In the genomic region with DNA sequence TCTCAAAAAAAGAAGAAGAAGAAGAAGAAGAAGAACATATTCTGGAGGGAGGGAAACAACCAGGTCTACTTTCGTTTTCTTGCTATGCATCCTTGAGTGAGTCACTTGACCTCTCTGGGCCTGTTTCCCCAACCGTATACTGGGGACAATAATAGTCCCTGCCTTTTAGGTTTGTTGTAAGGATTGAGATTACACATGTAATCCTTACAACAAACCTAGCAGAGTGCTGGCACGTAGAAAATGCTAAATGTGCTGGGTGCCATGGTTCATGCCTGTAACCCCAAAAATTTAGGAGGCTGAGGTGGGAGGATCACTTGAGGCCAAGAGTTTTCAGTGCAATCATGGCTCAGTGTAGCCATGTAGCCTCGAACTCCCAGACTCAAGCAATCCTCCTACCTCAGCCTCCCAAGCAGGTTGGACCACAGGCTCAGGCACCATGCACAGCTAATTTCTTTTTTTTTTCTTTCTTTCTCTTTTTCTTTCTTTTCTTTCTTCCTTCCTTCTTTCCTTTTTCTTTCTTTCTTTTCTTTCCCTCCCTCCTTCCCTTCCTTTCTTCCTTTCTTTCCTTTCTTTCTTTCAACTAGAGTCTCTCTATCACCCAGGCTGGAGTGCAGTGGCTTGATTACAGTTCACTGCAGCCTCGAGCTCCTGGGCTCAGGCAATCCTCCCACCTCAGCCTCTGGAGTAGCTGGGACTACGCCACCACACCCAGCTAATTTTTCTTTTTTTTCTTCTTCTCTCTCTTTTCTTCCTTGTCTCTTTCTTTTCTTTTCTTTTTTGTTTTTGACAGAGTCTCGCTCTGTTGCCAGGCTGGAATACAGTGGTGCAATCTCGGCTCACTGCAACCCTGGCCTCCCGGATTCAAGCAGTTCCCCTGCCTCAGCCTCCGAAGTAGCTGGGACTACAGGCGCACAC, we compare ENCODE assay signal across 9 cellular contexts. TPM values are rescaled to one million over a fixed set of nuclear protein-coding genes. Genes with fewer than 3 reads are reported as not detected.
DNase-seq lines count a peak whose midpoint lies in the region; ATAC-seq and TF ChIP-seq lines count a peak whose summit lies in the region.
"Had no signal": no experiment of that assay in that cellular context is flagged by ENCODE, and none has a peak within 500 bp of the region (broad histone marks: within the 10 kb centered on the region; RNA-seq: fewer than 3 reads in every experiment).

No MANE protein-coding gene starts in this region.

- peak overlapping the region; percentile 97 for H3K27ac Mint-ChIP-seq in T-helper 2 cell treated with Interferon-gamma antibody and Interleukin-4, amounts not matched to agents 5 μg/mL and 100 μg/mL, for 36 hours

- H3K4me3 ChIP-seq in left ventricle myocardium inferior (no peak overlapping the region), gastroesophageal sphincter (no peak overlapping the region), transverse colon (no peak overlapping the region), testis (no peak overlapping the region)

- H3K9me3 ChIP-seq in left ventricle myocardium inferior (replicated peaks) (no peaks in the 10 kb centered on the region), gastroesophageal sphincter (no peaks in the 10 kb centered on the region), transverse colon (no peaks in the 10 kb centered on the region), testis (no peaks in the 10 kb centered on the region)

- in situ Hi-C loops in transverse colon (cut with MboI; ENCODE audit: low pct_ligation_motif_present in 1 of 4, low pct_unique_long_range_greater_than_20kb in 1 of 4, low sequenced_read_pairs in 3 of 4), result no loop called here

- ATAC-seq in Right ventricle myocardium inferior (no peak), gastroesophageal sphincter (no peak), GM19351 (IDR thresholded peaks at IDR 0.05; ENCODE audit: unreplicated experiment) (no peak)

- intact Hi-C loops in left ventricle myocardium inferior (cut with micrococcal nuclease) (no loop called here), Right ventricle myocardium inferior (cut with DNase I) (loop anchor here (10.0 kb wide), 1 partner anchor 688 kb away; no protein-coding TSS in a partner anchor), transverse colon (cut with DNase I; ENCODE audit: low total_unique reads) (loop anchor here (10.0 kb wide), 2 partner anchors 372 to 1358 kb away; partner anchors contain the start of gene DNAJB1), testis (cut with DNase I; ENCODE audit: low total_unique reads) (no loop called here)

- TF ChIP-seq EP300 in gastroesophageal sphincter (IDR thresholded peaks at IDR 0.05), result no peak
- TF ChIP-seq EP300 in transverse colon (IDR thresholded peaks at IDR 0.05; ENCODE audit: low read depth), result no peak

- DNase-seq in left ventricle myocardium inferior, result no peak
- no peak for DNase-seq in Right ventricle myocardium inferior (ENCODE audit: missing footprints)
- no peak for DNase-seq in T-helper 2 cell treated with Interferon-gamma antibody and Interleukin-4, amounts not matched to agents 5 μg/mL and 100 μg/mL, for 36 hours (ENCODE audit: low spot score)
- DNase-seq in transverse colon, result peak; percentile 35
- DNase-seq in SKM-1 treated with dmso at 0.1 percent for 144 hours (lab: John Stamatoyannopoulos, UW; ENCODE audit: unreplicated experiment), result no peak
- no peak for DNase-seq in testis
- DNase-seq: stimulated activated CD4-positive, alpha-beta T cell treated with anti-CD3 and anti-CD28 coated beads, Interleukin-4, amount 100 ng/mL, for 1 hour had no signal

- peak overlapping the region; percentile 92 for H3K4me3 Mint-ChIP-seq in T-helper 2 cell treated with Interferon-gamma antibody and Interleukin-4, amounts not matched to agents 5 μg/mL and 100 μg/mL, for 36 hours

- TF ChIP-seq POLR2A in gastroesophageal sphincter (IDR thresholded peaks at IDR 0.05) (no peak), transverse colon (IDR thresholded peaks at IDR 0.05) (no peak), testis (IDR thresholded peaks at IDR 0.05) (no peak)

- peaks cover 32% of the 10 kb centered on the region for H3K36me3 Mint-ChIP-seq in T-helper 2 cell treated with Interferon-gamma antibody and Interleukin-4, amounts not matched to agents 5 μg/mL and 100 μg/mL, for 36 hours (ENCODE audit: low read depth)

- H3K4me1 ChIP-seq in left ventricle myocardium inferior (peaks cover 62% of the 10 kb centered on the region), gastroesophageal sphincter (peaks cover 0 to 50% (median 20%) of the 10 kb centered on the region in 3 donors), transverse colon (peaks cover 7 to 39% (median 27%) of the 10 kb centered on the region in 4 donors), testis (peaks cover 14% of the 10 kb centered on the region)

- H3K27me3 ChIP-seq in left ventricle myocardium inferior (ENCODE audit: low read depth) (no peaks in the 10 kb centered on the region), gastroesophageal sphincter (no peaks in the 10 kb centered on the region), transverse colon (no peaks in the 10 kb centered on the region), testis (no peaks in the 10 kb centered on the region)

- H3K27me3 Mint-ChIP-seq in T-helper 2 cell treated with Interferon-gamma antibody and Interleukin-4, amounts not matched to agents 5 μg/mL and 100 μg/mL, for 36 hours (ENCODE audit: low read depth), result peaks cover 6% of the 10 kb centered on the region

- H3K36me3 ChIP-seq in left ventricle myocardium inferior (peaks cover 7% of the 10 kb centered on the region), gastroesophageal sphincter (no peaks in the 10 kb centered on the region), transverse colon (no peaks in the 10 kb centered on the region), testis (ENCODE audit: low read depth, missing control alignments) (no peaks in the 10 kb centered on the region)

- TF ChIP-seq CTCF in left ventricle myocardium inferior (IDR thresholded peaks at IDR 0.05; ENCODE audit: borderline replicate concordance), result no peak
- no peak for TF ChIP-seq CTCF in gastroesophageal sphincter (IDR thresholded peaks at IDR 0.05)
- no peak for TF ChIP-seq CTCF in transverse colon (IDR thresholded peaks at IDR 0.05)
- no peak for TF ChIP-seq CTCF in testis (IDR thresholded peaks at IDR 0.05)

- 64 to 66% methylated on average over 6 to 11 of the region's 11 CpGs for WGBS in gastroesophageal sphincter (ENCODE audit: low coverage in 1 of 2), 2 donors
- 54 to 72% methylated on average over 5 to 11 of the region's 11 CpGs for WGBS in transverse colon (ENCODE audit: low coverage in 1 of 2), 2 donors
- 78 to 86% methylated on average over 11 of the region's 11 CpGs for WGBS in testis, 2 donors

- H3K27ac ChIP-seq in left ventricle myocardium inferior (replicated peaks) (peak overlapping the region; percentile 99), gastroesophageal sphincter (peak overlapping the region in 3 of 4 donors; percentile 98 to 100 (median 99)), transverse colon (peak overlapping the region; percentile 96 to 100 (median 99)), testis (no peak overlapping the region)

- H3K9me3 Mint-ChIP-seq in T-helper 2 cell treated with Interferon-gamma antibody and Interleukin-4, amounts not matched to agents 5 μg/mL and 100 μg/mL, for 36 hours, result no peaks in the 10 kb centered on the region

- H3K4me1 Mint-ChIP-seq in T-helper 2 cell treated with Interferon-gamma antibody and Interleukin-4, amounts not matched to agents 5 μg/mL and 100 μg/mL, for 36 hours (ENCODE audit: low read depth), result peaks cover 38% of the 10 kb centered on the region

RNA-seq across cellular contexts. Expression of gene IER2, which starts 7.0 kb away (rescaled TPM):
- total RNA-seq in left ventricle myocardium inferior, result 17.3 TPM
- total RNA-seq in Right ventricle myocardium inferior, result 18.8 TPM
- 10 to 100 TPM; 33.8 to 62.1 (median 48.0) TPM for total RNA-seq in gastroesophageal sphincter
- total RNA-seq in transverse colon, result 100 to 1,000 TPM; 184 to 503 (median 244) TPM
- 10 to 100 TPM; 18.1 to 29.4 TPM for total RNA-seq in testis
- 23.3 TPM for polyA plus RNA-seq in testis (ENCODE audit: insufficient read depth, low read depth, low replicate concordance)

RNA-seq across cellular contexts. Expression of gene STX10, which starts 7.0 kb away (rescaled TPM):
- total RNA-seq in left ventricle myocardium inferior (39.2 TPM), Right ventricle myocardium inferior (34.5 TPM), gastroesophageal sphincter (10 to 100 TPM; 45.1 to 69.0 (median 53.0) TPM), transverse colon (100 to 1,000 TPM in 1 of 4 donors, 10 to 100 TPM in 3; 69.7 to 164 (median 84.2) TPM), testis (10 to 100 TPM; 27.2 to 37.6 TPM)
- 18.1 TPM for polyA plus RNA-seq in testis (ENCODE audit: insufficient read depth, low read depth, low replicate concordance)

RNA-seq across cellular contexts. Expression of gene NACC1, which starts 39.2 kb away (rescaled TPM):
- total RNA-seq in left ventricle myocardium inferior, result 35.4 TPM
- total RNA-seq in Right ventricle myocardium inferior, result 54.0 TPM
- 10 to 100 TPM; 23.8 to 55.2 (median 26.2) TPM for total RNA-seq in gastroesophageal sphincter
- 10 to 100 TPM; 31.6 to 54.2 (median 36.5) TPM for total RNA-seq in transverse colon
- 100 to 1,000 TPM in 1 of 2 donors, 10 to 100 TPM in 1; 75.9 to 102 TPM for total RNA-seq in testis
- 38.2 TPM for polyA plus RNA-seq in testis (ENCODE audit: insufficient read depth, low read depth, low replicate concordance)

RNA-seq across cellular contexts. Expression of gene TRMT1, which starts 40.7 kb away (rescaled TPM):
- 19.6 TPM for total RNA-seq in left ventricle myocardium inferior
- 21.1 TPM for total RNA-seq in Right ventricle myocardium inferior
- total RNA-seq in gastroesophageal sphincter, result 10 to 100 TPM; 25.7 to 30.0 (median 28.7) TPM
- total RNA-seq in transverse colon, result 100 to 1,000 TPM in 1 of 4 donors, 10 to 100 TPM in 3; 26.6 to 199 (median 60.7) TPM
- 10 to 100 TPM; 44.8 to 50.0 TPM for total RNA-seq in testis
- 35.9 TPM for polyA plus RNA-seq in testis (ENCODE audit: insufficient read depth, low read depth, low replicate concordance)

RNA-seq across cellular contexts. Expression of gene LYL1, which starts 54.6 kb away (rescaled TPM):
- total RNA-seq in left ventricle myocardium inferior, result 6.3 TPM
- 9.4 TPM for total RNA-seq in Right ventricle myocardium inferior
- 10 to 100 TPM in 2 of 4 donors, 1 to 10 TPM in 2; 9.9 to 11.8 (median 10.8) TPM for total RNA-seq in gastroesophageal sphincter
- 10 to 100 TPM in 3 of 4 donors, 1 to 10 TPM in 1; 4.5 to 33.4 (median 16.7) TPM for total RNA-seq in transverse colon
- total RNA-seq in testis, result 10 to 100 TPM; 15.9 to 35.8 TPM
- polyA plus RNA-seq in testis (ENCODE audit: insufficient read depth, low read depth, low replicate concordance), result 21.9 TPM

Comparison
In these comparisons a context has a peak if more than half of its experiments do, and no peak if none do; other contexts are left out.
1. intact Hi-C loops: an anchor here in Right ventricle myocardium inferior (10.0 kb wide) and transverse colon (10.0 kb wide); none called in left ventricle myocardium inferior and testis.
2. H3K27ac ChIP-seq: peak in left ventricle myocardium inferior (single experiment), gastroesophageal sphincter (3 of 4) and transverse colon (4 of 4); none in testis (0 of 2).